Comparison of ENCODE assay signal across 15 cellular contexts in the genomic region with DNA sequence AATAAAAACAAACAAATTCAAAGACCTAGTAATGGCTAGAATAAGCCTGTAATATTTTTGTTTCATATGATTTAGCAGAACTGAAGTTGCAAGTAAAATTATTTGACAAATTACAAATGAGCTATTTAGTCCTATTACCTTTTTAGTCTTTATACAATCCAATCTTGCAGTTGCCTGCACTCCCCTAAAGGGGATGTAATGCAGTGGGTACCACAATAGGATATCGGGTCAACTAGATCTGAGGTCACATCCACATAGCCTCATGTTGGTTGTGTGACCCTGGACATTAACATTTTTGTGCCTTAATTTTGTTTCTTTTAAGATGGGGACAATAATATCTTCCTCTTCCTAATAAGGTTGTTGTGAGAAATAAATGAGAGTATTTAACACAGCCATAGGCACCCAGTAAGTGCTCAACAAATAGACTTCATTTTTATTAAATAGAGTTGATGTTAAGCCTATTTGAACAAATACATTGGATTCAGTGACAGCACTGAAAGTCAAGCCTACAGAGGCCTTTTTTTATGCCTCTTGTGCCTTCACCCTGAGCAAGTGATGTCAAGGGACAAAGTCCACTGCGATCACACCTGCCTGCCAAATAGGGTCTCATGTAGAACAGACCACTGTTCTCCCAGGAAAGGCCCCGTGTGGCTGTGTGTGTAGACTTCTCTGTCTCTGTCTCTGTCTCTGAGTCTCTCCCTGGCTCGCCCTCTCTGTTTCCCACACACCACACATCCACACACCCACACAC.
"Had no signal": no experiment of that assay in that cellular context is flagged by ENCODE, and none has a peak within 500 bp of the region (broad histone marks: within the 10 kb centered on the region; RNA-seq: fewer than 3 reads in every experiment).

No MANE protein-coding gene starts in this region.

- H3K4me3 ChIP-seq: lower lobe of right lung, transverse colon had no signal

- H3K27me3 ChIP-seq: brain microvascular endothelial cell, transverse colon had no signal

- H3K9me3 Mint-ChIP-seq: activated naive CD8-positive, alpha-beta T cell treated with anti-CD3 and anti-CD28 coated beads, Interleukin-2, amount 10 ng/mL, durations not matched to agents 7 days and 5 days; central memory CD8-positive, alpha-beta T cell; mesothelial cell of epicardium had no signal

- H3K27ac ChIP-seq: brain microvascular endothelial cell, foreskin keratinocyte, lower lobe of right lung, parathyroid adenoma, transverse colon had no signal

- H3K36me3 Mint-ChIP-seq: activated naive CD8-positive, alpha-beta T cell treated with anti-CD3 and anti-CD28 coated beads, Interleukin-2, amount 10 ng/mL, durations not matched to agents 7 days and 5 days; immature natural killer cell; mesothelial cell of epicardium had no signal

- H3K27ac Mint-ChIP-seq: activated naive CD8-positive, alpha-beta T cell treated with anti-CD3 and anti-CD28 coated beads, Interleukin-2, amount 10 ng/mL, durations not matched to agents 7 days and 5 days; mesothelial cell of epicardium had no signal

- H3K4me1 ChIP-seq: foreskin keratinocyte, lower lobe of right lung, parathyroid adenoma had no signal

- DNase-seq: activated naive CD4-positive, alpha-beta T cell; activated naive CD8-positive, alpha-beta T cell treated with anti-CD3 and anti-CD28 coated beads, Interleukin-2, amount 10 ng/mL, durations not matched to agents 7 days and 5 days; anterior cingulate cortex; brain microvascular endothelial cell; effector CD8-positive, alpha-beta T cell; foreskin keratinocyte; lower lobe of right lung; retina; stimulated activated CD4-positive, alpha-beta T cell treated with anti-CD3 and anti-CD28 coated beads, Interleukin-2, amount 100 ng/mL, for 48 hours; stimulated activated naive CD4-positive, alpha-beta T cell; transverse colon had no signal

- H3K27me3 Mint-ChIP-seq: central memory CD8-positive, alpha-beta T cell had no signal

- H3K4me1 Mint-ChIP-seq: activated naive CD8-positive, alpha-beta T cell treated with anti-CD3 and anti-CD28 coated beads, Interleukin-2, amount 10 ng/mL, durations not matched to agents 7 days and 5 days; central memory CD8-positive, alpha-beta T cell had no signal

- ATAC-seq: foreskin keratinocyte, lower lobe of right lung had no signal

- H3K36me3 ChIP-seq: brain microvascular endothelial cell, lower lobe of right lung, transverse colon had no signal

- H3K4me3 Mint-ChIP-seq: activated naive CD8-positive, alpha-beta T cell treated with anti-CD3 and anti-CD28 coated beads, Interleukin-2, amount 10 ng/mL, durations not matched to agents 7 days and 5 days; central memory CD8-positive, alpha-beta T cell; immature natural killer cell; mesothelial cell of epicardium had no signal

- H3K9me3 ChIP-seq: lower lobe of right lung, transverse colon had no signal
